17 cellular contexts compared by ENCODE assay signal in the genomic region with DNA sequence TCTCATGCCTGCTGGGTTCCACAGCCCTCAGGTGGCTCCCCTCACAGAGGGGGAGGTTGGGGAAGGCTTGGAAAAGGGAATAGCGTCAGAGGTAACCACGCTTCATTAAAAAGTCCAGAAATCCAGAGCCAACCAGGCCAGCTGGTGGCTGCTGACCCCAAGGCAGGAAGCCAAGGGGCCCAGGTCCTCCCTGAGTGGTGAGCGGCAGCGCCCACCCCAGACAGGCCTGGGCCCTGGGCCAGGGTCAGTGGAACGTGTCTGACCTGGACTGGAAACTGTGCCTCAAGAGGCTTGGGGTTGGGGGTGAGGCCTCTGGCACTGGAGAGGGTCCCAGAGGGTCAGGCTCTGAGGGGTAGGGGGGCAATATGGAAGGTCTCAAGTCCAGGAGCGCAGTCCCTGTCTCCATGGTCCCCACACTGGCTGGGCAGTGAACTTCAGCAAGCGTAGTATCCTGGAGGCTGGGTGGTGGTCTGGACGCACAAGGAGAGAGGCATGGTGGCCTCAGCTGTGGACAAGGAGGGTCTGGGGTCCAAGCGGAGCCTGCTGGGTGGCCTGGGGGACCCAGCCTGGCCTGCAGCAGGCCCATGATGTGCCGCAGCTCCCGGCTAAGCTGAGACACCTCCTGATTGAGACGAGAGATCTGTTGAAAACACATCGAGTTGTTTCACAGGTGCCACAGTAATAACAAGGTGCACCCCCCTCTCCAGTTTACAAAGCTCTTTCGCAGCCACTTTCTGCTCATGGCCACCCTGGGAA. TPM values are rescaled to one million over a fixed set of nuclear protein-coding genes. Genes with fewer than 3 reads are reported as not detected.
A peak's percentile ranks its signal among the peaks of the same experiment; 100 is the strongest.
DNase-seq lines count a peak whose midpoint lies in the region; ATAC-seq and TF ChIP-seq lines count a peak whose summit lies in the region.
"Had no signal": no experiment of that assay in that cellular context is flagged by ENCODE, and none has a peak within 500 bp of the region (broad histone marks: within the 10 kb centered on the region; RNA-seq: fewer than 3 reads in every experiment).

No MANE protein-coding gene starts in this region.

- peak overlapping the region in 8 of 11 experiments; percentile 33 to 79 (median 68); a peak in 15 of 22 replicates for H3K4me2 ChIP-seq in BLaER1 treated with 17β-estradiol and CSF1 and Interleukin-3, amounts not matched to agents 10 nM and 100 nM
- H3K4me2 ChIP-seq in mesenchymal stem cell (ENCODE audit: low read length, poor library complexity, severe bottlenecking) = no peak overlapping the region
- H3K4me2 ChIP-seq: A549 had no signal

- CTCF ChIA-PET in A673 (lab: Charles Lee) = no interaction called here

- H3K4ac ChIP-seq in mesenchymal stem cell (ENCODE audit: low read depth in 1 of 2, low read length in 2 of 2) = no peak overlapping the region

- no peaks in the 10 kb centered on the region for H3K9me3 ChIP-seq in BLaER1 treated with 17β-estradiol and CSF1 and Interleukin-3, amounts not matched to agents 10 nM and 100 nM (replicated peaks in 1 of 11)
- no peaks in the 10 kb centered on the region for H3K9me3 ChIP-seq in NT2/D1 (ENCODE audit: insufficient read depth, low read length)
- no peaks in the 10 kb centered on the region for H3K9me3 ChIP-seq in mesenchymal stem cell (ENCODE audit: control insufficient read depth, low read length)
- no peaks in the 10 kb centered on the region for H3K9me3 ChIP-seq in neuron (ENCODE audit: low read length)
- no peaks in the 10 kb centered on the region for H3K9me3 ChIP-seq in A673 (ENCODE audit: low read depth, low read length, poor library complexity, severe bottlenecking)
- H3K9me3 ChIP-seq: A549 had no signal

- peaks cover 32 to 48% (median 41%) of the 10 kb centered on the region in 10 experiments for H3K4me1 ChIP-seq in BLaER1 treated with 17β-estradiol and CSF1 and Interleukin-3, amounts not matched to agents 10 nM and 100 nM
- peaks cover 29% of the 10 kb centered on the region for H3K4me1 ChIP-seq in NT2/D1 (ENCODE audit: insufficient read depth, insufficient read length)
- H3K4me1 ChIP-seq in mesenchymal stem cell (ENCODE audit: control insufficient read depth, insufficient read depth, low read depth, low read length) = peaks cover 5% of the 10 kb centered on the region
- H3K4me1 ChIP-seq in neuron (ENCODE audit: insufficient read depth, low read length) = peaks cover 11% of the 10 kb centered on the region
- no peaks in the 10 kb centered on the region for H3K4me1 ChIP-seq in A673 (ENCODE audit: insufficient read depth, low read length, poor library complexity, severe bottlenecking)

- H3K9ac ChIP-seq in BLaER1 treated with 17β-estradiol and CSF1 and Interleukin-3, amounts not matched to agents 10 nM and 100 nM = peak overlapping the region in 4 of 11 experiments; percentile 1 to 38 (median 32); a peak in 5 of 22 replicates
- H3K9ac ChIP-seq in NT2/D1 (ENCODE audit: insufficient read length, low read depth) = peak overlapping the region; percentile 2
- H3K9ac ChIP-seq in mesenchymal stem cell (ENCODE audit: low read length) = no peak overlapping the region
- H3K9ac ChIP-seq: GM23248 had no signal

- no peak overlapping the region for H4K8ac ChIP-seq in mesenchymal stem cell (ENCODE audit: low read length)

- H2BK5ac ChIP-seq in mesenchymal stem cell (ENCODE audit: low read depth, low read length, poor library complexity, severe bottlenecking) = no peak overlapping the region

- H3K18ac ChIP-seq in mesenchymal stem cell (ENCODE audit: low read depth in 1 of 2, low read length in 2 of 2) = no peak overlapping the region

- H3K27ac ChIP-seq in BLaER1 treated with 17β-estradiol and CSF1 and Interleukin-3, amounts not matched to agents 10 nM and 100 nM = peak overlapping the region in 5 of 11 experiments; percentile 4 to 35 (median 16); a peak in 3 of 22 replicates
- H3K27ac ChIP-seq in mesenchymal stem cell (ENCODE audit: low read length, poor library complexity, severe bottlenecking) = no peak overlapping the region
- no peak overlapping the region for H3K27ac ChIP-seq in A673 (ENCODE audit: low read depth, low read length, poor library complexity, severe bottlenecking)
- H3K27ac ChIP-seq: A549, GM23248 had no signal

- DNase-seq in NT2/D1 (ENCODE audit: low read depth, low spot score) (no peak), mesenchymal stem cell (no peak), Ammon's horn (ENCODE audit: low spot score) (no peak), A673 (ENCODE audit: low spot score) (no peak), SW480 (ENCODE audit: low spot score) (no peak)
- DNase-seq: C1 segment of cervical spinal cord; Calu3; CD4-positive, alpha-beta T cell; DMS 273 treated with DMSO at 0.1 percent for 48 hours; GM23248; H7 had no signal

- no peak overlapping the region for H3K4me3 ChIP-seq in BLaER1 treated with 17β-estradiol and CSF1 and Interleukin-3, amounts not matched to agents 10 nM and 100 nM
- H3K4me3 ChIP-seq in NT2/D1 (ENCODE audit: insufficient read length, low read depth) (no peak overlapping the region), mesenchymal stem cell (ENCODE audit: insufficient read depth in 1 of 2, low read depth in 1 of 2, low read length in 2 of 2) (no peak overlapping the region), neuron (ENCODE audit: low read length) (no peak overlapping the region), A673 (ENCODE audit: low read depth, low read length, poor library complexity, severe bottlenecking) (no peak overlapping the region)
- H3K4me3 ChIP-seq: A549, GM23248, K562 had no signal

- H3K79me1 ChIP-seq in mesenchymal stem cell (replicated peaks; ENCODE audit: low read length, poor library complexity, severe bottlenecking) = peaks cover 1% of the 10 kb centered on the region

- no peak overlapping the region for H3K14ac ChIP-seq in mesenchymal stem cell (ENCODE audit: low read length in 2 of 2)

- POLR2A ChIA-PET in A673 (lab: Charles Lee; ENCODE audit: low non-redundant PET) = no interaction called here

- no peak overlapping the region for H2BK120ac ChIP-seq in mesenchymal stem cell (ENCODE audit: low read depth, low read length)

- no peak for TF ChIP-seq CTCF in A673 (conservative IDR thresholded peaks at IDR 0.05; ENCODE audit: low read depth, low read length)

- intact Hi-C loops in A673 (cut with micrococcal nuclease; ENCODE audit: unreplicated experiment) = no loop called here

- H3K36me3 ChIP-seq in BLaER1 treated with 17β-estradiol and CSF1 and Interleukin-3, amounts not matched to agents 10 nM and 100 nM = no peaks in the 10 kb centered on the region
- H3K36me3 ChIP-seq in NT2/D1 (ENCODE audit: insufficient read depth, insufficient read length, low read length) (no peaks in the 10 kb centered on the region), mesenchymal stem cell (ENCODE audit: control insufficient read depth in 1 of 2, insufficient read depth in 2 of 2, low read depth in 1 of 2, low read length in 2 of 2) (no peaks in the 10 kb centered on the region), neuron (ENCODE audit: insufficient read depth, low read length) (no peaks in the 10 kb centered on the region), A673 (ENCODE audit: insufficient read depth, low read length, poor library complexity, severe bottlenecking) (no peaks in the 10 kb centered on the region)

- no TSS peak for BruUV-seq in A673 (replicated peaks; lab: Mats Ljungman, UMichigan)

- no peak overlapping the region for H2BK12ac ChIP-seq in mesenchymal stem cell (ENCODE audit: low read length in 2 of 2)

- 90% methylated on average over 14 of the region's 14 CpGs for WGBS in mesenchymal stem cell

- no peaks in the 10 kb centered on the region for H4K20me1 ChIP-seq in BLaER1 treated with 17β-estradiol and CSF1 and Interleukin-3, amounts not matched to agents 10 nM and 100 nM

- peak overlapping the region; percentile 31 for H4K91ac ChIP-seq in mesenchymal stem cell (ENCODE audit: low read length)

- no peak overlapping the region for H3K23ac ChIP-seq in mesenchymal stem cell (ENCODE audit: low read length in 2 of 2)

- ATAC-seq in GM19463 (IDR thresholded peaks at IDR 0.05; ENCODE audit: unreplicated experiment) = no peak
- ATAC-seq: A549, K562 had no signal

- no peak overlapping the region for H2BK15ac ChIP-seq in mesenchymal stem cell (ENCODE audit: low read depth, poor library complexity, severe bottlenecking)

- no peaks in the 10 kb centered on the region for H3K27me3 ChIP-seq in BLaER1 treated with 17β-estradiol and CSF1 and Interleukin-3, amounts not matched to agents 10 nM and 100 nM
- no peaks in the 10 kb centered on the region for H3K27me3 ChIP-seq in NT2/D1 (ENCODE audit: insufficient read depth, insufficient read length)
- H3K27me3 ChIP-seq in mesenchymal stem cell (ENCODE audit: control insufficient read depth in 1 of 2, insufficient read depth in 1 of 2, low read length in 2 of 2) = peaks cover 0 to 11% of the 10 kb centered on the region in 2 experiments
- H3K27me3 ChIP-seq in neuron (ENCODE audit: insufficient read depth, low read length) = no peaks in the 10 kb centered on the region
- H3K27me3 ChIP-seq in A673 (replicated peaks; ENCODE audit: insufficient read depth, low read depth, low read length, poor library complexity) = no peaks in the 10 kb centered on the region

- no peak overlapping the region for H2AK5ac ChIP-seq in mesenchymal stem cell (ENCODE audit: low read length, severe bottlenecking)

- no peak overlapping the region for H2AFZ ChIP-seq in mesenchymal stem cell (ENCODE audit: low read depth, low read length)
- H2AFZ ChIP-seq in neuron (ENCODE audit: low read depth, low read length) = peak overlapping the region; percentile 20
- H2AFZ ChIP-seq: GM23248 had no signal

RNA-seq across cellular contexts. Expression of gene RAB5C, which starts 5.2 kb away (rescaled TPM):
- polyA plus RNA-seq in mesenchymal stem cell (2013, experiment 1 of 2) = 239 TPM
- 228 TPM for polyA plus RNA-seq in mesenchymal stem cell (2013, experiment 2 of 2)
- total RNA-seq in A673 (2021) = 65.1 and 67.5 TPM in 2 replicates

RNA-seq across cellular contexts. Expression of gene KCNH4, which starts 21.0 kb away (rescaled TPM):
- polyA plus RNA-seq in mesenchymal stem cell (2013, experiment 1 of 2) = not detected
- not detected for polyA plus RNA-seq in mesenchymal stem cell (2013, experiment 2 of 2)
- 0.28 TPM in 1 of 2 replicates, not detected in the other for total RNA-seq in A673 (2021)
- total RNA-seq: Calu3, GM23248 had no signal
- polyA plus RNA-seq: GM23248 had no signal

RNA-seq across cellular contexts. Expression of gene HCRT, which starts 25.3 kb away (rescaled TPM):
- polyA plus RNA-seq in mesenchymal stem cell (2013, experiment 1 of 2) = not detected
- not detected for polyA plus RNA-seq in mesenchymal stem cell (2013, experiment 2 of 2)
- not detected in 2 replicates for total RNA-seq in A673 (2021)
- total RNA-seq: Calu3; CD4-positive, alpha-beta T cell; Daoy; GM23248; H7; K562 had no signal
- polyA plus RNA-seq: GM23248, K562 had no signal

RNA-seq across cellular contexts. Expression of gene GHDC, which starts 34.3 kb away (rescaled TPM):
- 0.65 TPM for polyA plus RNA-seq in mesenchymal stem cell (2013, experiment 1 of 2)
- polyA plus RNA-seq in mesenchymal stem cell (2013, experiment 2 of 2) = 0.59 TPM
- total RNA-seq in A673 (2021) = 3.7 and 3.9 TPM in 2 replicates

RNA-seq across cellular contexts. Expression of gene HSPB9, which starts 37.4 kb away (rescaled TPM):
- not detected for polyA plus RNA-seq in mesenchymal stem cell (2013, experiment 1 of 2)
- not detected for polyA plus RNA-seq in mesenchymal stem cell (2013, experiment 2 of 2)
- total RNA-seq in A673 (2021) = not detected in 2 replicates
- total RNA-seq: CD4-positive, alpha-beta T cell; GM23248 had no signal
